ENCODE assay signal across 1 cellular context in genomic region chr13:104586010-104586746, GRCh38.
TF ChIP-seq lines count a peak whose summit lies in the region.

No MANE protein-coding gene starts in this region.

TF ChIP-seq in HEK293, 187 proteins besides CTCF, POLR2A, EP300 and RAD21 (continued from another document):
- TF ChIP-seq, protein P1, sequence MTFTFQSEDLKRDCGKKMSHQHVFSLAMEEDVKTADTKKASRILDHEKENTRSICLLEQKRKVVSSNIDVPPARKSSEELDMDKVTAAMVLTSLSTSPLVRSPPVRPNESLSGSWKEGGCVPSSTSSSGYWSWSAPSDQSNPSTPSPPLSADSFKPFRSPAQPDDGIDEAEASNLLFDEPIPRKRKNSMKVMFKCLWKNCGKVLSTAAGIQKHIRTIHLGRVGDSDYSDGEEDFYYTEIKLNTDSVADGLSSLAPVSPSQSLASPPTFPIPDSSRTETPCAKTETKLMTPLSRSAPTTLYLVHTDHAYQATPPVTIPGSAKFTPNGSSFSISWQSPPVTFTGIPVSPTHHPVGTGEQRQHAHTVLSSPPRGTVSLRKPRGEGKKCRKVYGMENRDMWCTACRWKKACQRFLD (tag by site-specific recombination; IDR thresholded peaks at IDR 0.05), result no peak
